10 cellular contexts compared by ENCODE assay signal in genomic region chr13:26759156-26759906, GRCh38. TPM values are rescaled to one million over a fixed set of nuclear protein-coding genes. Genes with fewer than 3 reads are reported as not detected.
DNase-seq lines count a peak whose midpoint lies in the region; ATAC-seq, FAIRE-seq and TF ChIP-seq lines count a peak whose summit lies in the region.
"Had no signal": no experiment of that assay in that cellular context is flagged by ENCODE, and none has a peak within 500 bp of the region (broad histone marks: within the 10 kb centered on the region; RNA-seq: fewer than 3 reads in every experiment).

No MANE protein-coding gene starts in this region.

- H3K4me2 ChIP-seq in astrocyte (ENCODE audit: low read length) (peak overlapping the region; percentile 61), HepG2 (ENCODE audit: low read depth, low read length) (no peak overlapping the region)

- H3K36me3 Mint-ChIP-seq in astrocyte (ENCODE audit: low read depth, unreplicated experiment) (no peaks in the 10 kb centered on the region), mesothelial cell of epicardium (no peaks in the 10 kb centered on the region)

- H4K20me1 ChIP-seq in astrocyte (ENCODE audit: insufficient read depth, low read length) (no peaks in the 10 kb centered on the region), HepG2 (ENCODE audit: insufficient read depth, low read length) (no peaks in the 10 kb centered on the region)

- peak overlapping the region in 11 of 12 donors; percentile 32 to 58 (median 47) for H3K4me3 ChIP-seq in heart left ventricle
- no peak overlapping the region for H3K4me3 ChIP-seq in astrocyte (ENCODE audit: insufficient read depth, low read depth, low read length)
- H3K4me3 ChIP-seq in upper lobe of right lung, result peak overlapping the region; percentile 17
- H3K4me3 ChIP-seq in HepG2 (replicated peaks in 1 of 3; ENCODE audit: insufficient read depth in 1 of 3, low read depth in 2 of 3, low read length in 3 of 3), result no peak overlapping the region

- H3K4me3 Mint-ChIP-seq in astrocyte (ENCODE audit: unreplicated experiment), result peak overlapping the region; percentile 55
- peak overlapping the region; percentile 71 for H3K4me3 Mint-ChIP-seq in mesothelial cell of epicardium

- H3K9me3 ChIP-seq in heart left ventricle, result no peaks in the 10 kb centered on the region
- no peaks in the 10 kb centered on the region for H3K9me3 ChIP-seq in astrocyte (ENCODE audit: insufficient read depth, low read depth, low read length)
- H3K9me3 ChIP-seq in upper lobe of right lung, result no peaks in the 10 kb centered on the region
- no peaks in the 10 kb centered on the region; the same call in 1 of the 2 replicates for H3K9me3 ChIP-seq in HepG2 (ENCODE audit: low read length)

- H3K79me2 ChIP-seq in astrocyte (ENCODE audit: insufficient read depth, low read length) (no peaks in the 10 kb centered on the region), HepG2 (ENCODE audit: insufficient read depth, low read length) (no peaks in the 10 kb centered on the region)

- H3K27me3 Mint-ChIP-seq in astrocyte (ENCODE audit: low read depth, unreplicated experiment), result peaks cover 71% of the 10 kb centered on the region
- H3K27me3 Mint-ChIP-seq in mesothelial cell of epicardium (ENCODE audit: low read depth), result peaks cover 91% of the 10 kb centered on the region

- H3K27me3 ChIP-seq in heart left ventricle (peaks cover 0 to 86% (median 35%) of the 10 kb centered on the region in 9 donors), astrocyte (ENCODE audit: insufficient read depth, low read length) (peaks cover 49% of the 10 kb centered on the region), upper lobe of right lung (peaks cover 46% of the 10 kb centered on the region), HepG2 (ENCODE audit: control insufficient read depth in 1 of 2, insufficient read depth in 2 of 2, low read length in 2 of 2) (peaks cover 2 to 50% of the 10 kb centered on the region in 2 experiments; a peak in 3 of 5 replicates)

- intact Hi-C loops in heart left ventricle (cut with DNase I), result no loop called here
- intact Hi-C loops in left cardiac atrium (cut with DNase I), result no loop called here
- intact Hi-C loops in upper lobe of right lung (cut with DNase I), result no loop called here
- intact Hi-C loops in HepG2 (cut with micrococcal nuclease; ENCODE audit: unreplicated experiment), result no loop called here

- BruUV-seq in HepG2 (replicated peaks; lab: Mats Ljungman, UMichigan), result no TSS peak

- FAIRE-seq in astrocyte (lab: Jason Lieb, UNC) (no peak), HepG2 (lab: Jason Lieb, UNC) (no peak)

- no peak for TF ChIP-seq CTCF in heart left ventricle (IDR thresholded peaks at IDR 0.05)
- no peak for TF ChIP-seq CTCF in astrocyte (IDR thresholded peaks at IDR 0.05; ENCODE audit: insufficient read depth, low read depth, low read length)
- no peak for TF ChIP-seq CTCF in mesothelial cell of epicardium (IDR thresholded peaks at IDR 0.05; ENCODE audit: unreplicated experiment)
- no peak for TF ChIP-seq CTCF in upper lobe of right lung (IDR thresholded peaks at IDR 0.05)
- no peak for TF ChIP-seq CTCF in HepG2 (CRISPR knock-in tag; IDR thresholded peaks at IDR 0.05)

- H3K4me1 Mint-ChIP-seq in astrocyte (ENCODE audit: low read depth, unreplicated experiment), result no peaks in the 10 kb centered on the region
- H3K4me1 Mint-ChIP-seq in mesothelial cell of epicardium, result peaks cover 10% of the 10 kb centered on the region

- no peak for ATAC-seq in heart left ventricle
- ATAC-seq in left cardiac atrium, result no peak
- no peak for ATAC-seq in upper lobe of right lung
- no peak for ATAC-seq in HG03175 (IDR thresholded peaks at IDR 0.05; ENCODE audit: unreplicated experiment)
- ATAC-seq in HepG2, result no peak

- DNase-seq in heart left ventricle (no peak), left cardiac atrium (no peak), astrocyte (ENCODE audit: low read depth) (no peak), mesothelial cell of epicardium (ENCODE audit: low spot score in 2 of 2, unreplicated experiment in 2 of 2) (no peak), upper lobe of right lung (no peak), HepG2 (ENCODE audit: low spot score) (no peak)
- DNase-seq in stimulated activated CD4-positive, alpha-beta T cell treated with anti-CD3 and anti-CD28 coated beads, Interleukin-15, amount 100 ng/mL, for 24 hours, result no peak

- POLR2A ChIA-PET in HepG2 (lab: Yijun Ruan, JAX), result no interaction called here

- CTCF ChIA-PET in HepG2 (lab: Yijun Ruan, JAX; ENCODE audit: low intra/inter-chr PET ratio, low total read pairs), result no interaction called here

- H2AFZ ChIP-seq in astrocyte (ENCODE audit: low read depth, low read length) (no peak overlapping the region), HepG2 (ENCODE audit: low read length) (no peak overlapping the region)

- TF ChIP-seq POLR2A in heart left ventricle (IDR thresholded peaks at IDR 0.05) (no peak), HepG2 (IDR thresholded peaks at IDR 0.05; ENCODE audit: insufficient read depth in 1 of 2, low read depth in 2 of 2, low read length in 2 of 2) (no peak)

- no peak overlapping the region for H3K9ac ChIP-seq in astrocyte (ENCODE audit: low read length)
- no peak overlapping the region for H3K9ac ChIP-seq in HepG2 (ENCODE audit: insufficient read depth, low read depth, low read length)

- in situ Hi-C loops in HepG2 (cut with HindIII; ENCODE audit: extremely low pct_ligation_motif_present, low pct_unique_long_range_greater_than_20kb), result no loop called here

- TF ChIP-seq EP300 in HepG2 (IDR thresholded peaks at IDR 0.05; ENCODE audit: low read depth in 2 of 2, low read length in 2 of 2), result no peak
- TF ChIP-seq EP300 in HepG2 (CRISPR knock-in tag; IDR thresholded peaks at IDR 0.05; ENCODE audit: borderline replicate concordance), result no peak

- no peak overlapping the region for H3K27ac ChIP-seq in heart left ventricle
- H3K27ac ChIP-seq in astrocyte (ENCODE audit: low read depth, low read length), result no peak overlapping the region
- no peak overlapping the region for H3K27ac ChIP-seq in upper lobe of right lung
- H3K27ac ChIP-seq in HepG2 (ENCODE audit: extremely low read length, insufficient read depth, low read length), result no peak overlapping the region

- WGBS in heart left ventricle, 4 donors, result 64 to 73% (median 67%) methylated on average over 31 of the region's 31 CpGs
- WGBS in HepG2 (ENCODE audit: low lambda C conversion rate), result 34% methylated on average over 22 of the region's 31 CpGs

- H3K36me3 ChIP-seq in heart left ventricle (no peaks in the 10 kb centered on the region), astrocyte (ENCODE audit: insufficient read depth, low read length) (no peaks in the 10 kb centered on the region), upper lobe of right lung (no peaks in the 10 kb centered on the region), HepG2 (replicated peaks in 1 of 2; ENCODE audit: control insufficient read depth in 1 of 2, insufficient read depth in 2 of 2, low read length in 2 of 2) (no peaks in the 10 kb centered on the region)

- H3K4me1 ChIP-seq in heart left ventricle (peaks cover 0 to 17% (median 7%) of the 10 kb centered on the region in 12 donors), astrocyte (ENCODE audit: insufficient read depth, low read length) (no peaks in the 10 kb centered on the region), upper lobe of right lung (no peaks in the 10 kb centered on the region), HepG2 (ENCODE audit: insufficient read depth, low read length) (no peaks in the 10 kb centered on the region)

- H3K27ac Mint-ChIP-seq in astrocyte (ENCODE audit: unreplicated experiment), result no peak overlapping the region
- H3K27ac Mint-ChIP-seq in mesothelial cell of epicardium, result no peak overlapping the region

- no peak for TF ChIP-seq RAD21 in HepG2 (CRISPR knock-in tag; IDR thresholded peaks at IDR 0.05)

- H3K9me3 Mint-ChIP-seq in astrocyte (ENCODE audit: unreplicated experiment) (peaks cover 3% of the 10 kb centered on the region), mesothelial cell of epicardium (no peaks in the 10 kb centered on the region)

TF ChIP-seq in HepG2, 621 proteins besides CTCF, POLR2A, EP300 and RAD21 (continues in another document):
- TF ChIP-seq ZKSCAN8 (CRISPR knock-in tag; IDR thresholded peaks at IDR 0.05; ENCODE audit: borderline replicate concordance), result no peak
- TF ChIP-seq POGZ (CRISPR knock-in tag; IDR thresholded peaks at IDR 0.05), result no peak
- TF ChIP-seq SALL1 (CRISPR knock-in tag; IDR thresholded peaks at IDR 0.05), result no peak
- no peak for TF ChIP-seq ZNF232 (CRISPR knock-in tag; IDR thresholded peaks at IDR 0.05; ENCODE audit: borderline replicate concordance)
- TF ChIP-seq POLR2AphosphoS2 (IDR thresholded peaks at IDR 0.05; ENCODE audit: low read depth, low read length), result no peak
- TF ChIP-seq HNRNPUL1 (IDR thresholded peaks at IDR 0.05; ENCODE audit: low read depth, low read length), result no peak
- TF ChIP-seq TBX3 (IDR thresholded peaks at IDR 0.05; ENCODE audit: borderline replicate concordance), result no peak
- TF ChIP-seq NCOA2 (CRISPR knock-in tag; IDR thresholded peaks at IDR 0.05), result no peak
- TF ChIP-seq TGIF2 (CRISPR knock-in tag; IDR thresholded peaks at IDR 0.05), result no peak

RNA-seq across cellular contexts. Expression of gene GPR12, which starts 1.3 kb away (rescaled TPM):
- under 1 TPM in 5 of 9 donors, not detected in 4; 0.14 to 0.20 (median 0.16) TPM for total RNA-seq in heart left ventricle
- polyA plus RNA-seq in heart left ventricle, result under 1 TPM; 0.01 to 0.08 TPM
- total RNA-seq in left cardiac atrium, result under 1 TPM; 0.08 to 0.18 TPM
- 0.14 TPM in 1 of 2 replicates, not detected in the other for total RNA-seq in astrocyte
- not detected in 3 replicates for total RNA-seq in mesothelial cell of epicardium
- total RNA-seq in upper lobe of right lung, result not detected
- total RNA-seq in HepG2 (2016; rRNA removed; fragmentation: Illumina TruSeq; extraction: Trizol), result not detected in 2 replicates
- 0.09 TPM in 1 of 2 replicates, not detected in the other for total RNA-seq in HepG2 (2016; cell fraction: cytosol; rRNA removed; fragmentation: Illumina TruSeq; extraction: Trizol; ENCODE audit: low read depth)
- total RNA-seq in HepG2 (2016; cell fraction: insoluble cytoplasmic fraction; rRNA removed; fragmentation: Illumina TruSeq; extraction: Trizol), result not detected in 2 replicates
- not detected in 2 replicates for total RNA-seq in HepG2 (2016; cell fraction: membrane; rRNA removed; fragmentation: Illumina TruSeq; extraction: Trizol)
- total RNA-seq in HepG2 (2016; cell fraction: nucleus; rRNA removed; fragmentation: Illumina TruSeq; extraction: Trizol), result not detected in 2 replicates
- not detected in 2 replicates for polyA plus RNA-seq in HepG2 (2011; rRNA removed)
- not detected in 2 replicates for polyA plus RNA-seq in HepG2 (2011; cell fraction: cytosol; rRNA removed)
- not detected in 2 replicates for polyA plus RNA-seq in HepG2 (2011; cell fraction: nucleus; rRNA removed)
- polyA plus RNA-seq in HepG2 (2012), result not detected in 2 replicates
- not detected in 2 replicates for polyA plus RNA-seq in HepG2 (2016; cell fraction: cytosol; fragmentation: Illumina TruSeq; extraction: Trizol; ENCODE audit: low read depth)
- polyA plus RNA-seq in HepG2 (2016; cell fraction: insoluble cytoplasmic fraction; fragmentation: Illumina TruSeq; extraction: Trizol; ENCODE audit: low read depth), result not detected in 2 replicates
- not detected in 2 replicates for polyA plus RNA-seq in HepG2 (2016; cell fraction: membrane; fragmentation: Illumina TruSeq; extraction: Trizol; ENCODE audit: low read depth)
- polyA plus RNA-seq in HepG2 (2016; cell fraction: nucleus; fragmentation: Illumina TruSeq; extraction: Trizol; ENCODE audit: insufficient read depth, low read depth), result not detected in 2 replicates
- not detected in 2 replicates for polyA minus RNA-seq in HepG2 (2011; rRNA and poly(A)+ RNA removed; ENCODE audit: low replicate concordance)
- not detected in 2 replicates for polyA minus RNA-seq in HepG2 (2011; cell fraction: cytosol; rRNA and poly(A)+ RNA removed)
- not detected in 2 replicates for polyA minus RNA-seq in HepG2 (2011; cell fraction: nucleus; rRNA and poly(A)+ RNA removed)
- total RNA-seq: glomerular endothelial cell, OCI-LY7 had no signal

Comparison
In these comparisons a context has a peak if more than half of its experiments do, and no peak if none do; other contexts are left out.
1. H3K4me3 ChIP-seq: peak in heart left ventricle (11 of 12) and upper lobe of right lung (single experiment); none in astrocyte (single experiment) and HepG2 (0 of 3).